ENCODE assay signal across 19 cellular contexts in genomic region chr14:29459967-29460366, GRCh38.
"Had no signal": no experiment of that assay in that cellular context is flagged by ENCODE, and none has a peak within 500 bp of the region (broad histone marks: within the 10 kb centered on the region; RNA-seq: fewer than 3 reads in every experiment).

No MANE protein-coding gene starts in this region.

- H3K4me3 ChIP-seq: MG63, SJSA1 had no signal

- H3K4me2 ChIP-seq: SK-N-SH had no signal

- H3K9ac ChIP-seq: SK-N-SH had no signal

- H3K9me2 ChIP-seq: SK-N-SH had no signal

- H3K9me3 ChIP-seq: MG63, SJSA1, SK-N-SH had no signal

- H3K36me3 ChIP-seq: MG63, SJSA1 had no signal

- H3K27ac ChIP-seq: SJSA1 had no signal

- DNase-seq: IMR-90, Karpas-422, KG1, MG63, NCI-H1092, NCI-H1105 treated with DMSO at 0.1 percent for 48 hours, NCI-H1417 treated with DMSO at 0.1 percent for 48 hours, NCI-H1930, NCI-H2081, NCI-H226, NCI-H510A treated with DMSO at 0.1 percent for 48 hours, NCI-H526, NCI-H748 treated with DMSO at 0.1 percent for 48 hours, Right ventricle myocardium superior, RPMI8226, SIG-M5, SK-N-SH, T-helper 1 cell had no signal

- H3K27me3 ChIP-seq: MG63, SJSA1 had no signal
